ENCODE assay signal across 1 cellular context in the genomic region with DNA sequence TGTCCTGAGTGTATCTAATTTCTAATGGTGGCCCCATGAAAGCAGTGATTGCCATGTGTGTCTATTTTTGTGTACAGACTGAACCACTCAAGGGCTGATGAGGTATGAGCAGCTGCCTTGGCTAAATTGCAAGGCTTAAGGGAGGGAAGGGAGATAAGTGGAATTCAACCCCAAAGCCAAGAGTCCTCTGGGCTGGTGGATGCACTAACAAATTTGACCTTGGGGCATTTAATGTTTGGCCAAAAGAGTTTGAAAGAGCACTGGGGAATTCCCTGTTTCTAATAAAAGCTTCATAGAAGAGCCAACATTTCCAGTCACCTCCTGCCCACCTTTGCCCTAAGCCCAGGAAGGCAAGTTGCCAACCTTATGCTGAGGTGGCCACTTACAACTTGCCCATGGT.
TF ChIP-seq lines count a peak whose summit lies in the region.

No MANE protein-coding gene starts in this region.

TF ChIP-seq in WTC11, 78 proteins besides CTCF, POLR2A, EP300 and RAD21 (continued from another document):
- TF ChIP-seq, protein P1, sequence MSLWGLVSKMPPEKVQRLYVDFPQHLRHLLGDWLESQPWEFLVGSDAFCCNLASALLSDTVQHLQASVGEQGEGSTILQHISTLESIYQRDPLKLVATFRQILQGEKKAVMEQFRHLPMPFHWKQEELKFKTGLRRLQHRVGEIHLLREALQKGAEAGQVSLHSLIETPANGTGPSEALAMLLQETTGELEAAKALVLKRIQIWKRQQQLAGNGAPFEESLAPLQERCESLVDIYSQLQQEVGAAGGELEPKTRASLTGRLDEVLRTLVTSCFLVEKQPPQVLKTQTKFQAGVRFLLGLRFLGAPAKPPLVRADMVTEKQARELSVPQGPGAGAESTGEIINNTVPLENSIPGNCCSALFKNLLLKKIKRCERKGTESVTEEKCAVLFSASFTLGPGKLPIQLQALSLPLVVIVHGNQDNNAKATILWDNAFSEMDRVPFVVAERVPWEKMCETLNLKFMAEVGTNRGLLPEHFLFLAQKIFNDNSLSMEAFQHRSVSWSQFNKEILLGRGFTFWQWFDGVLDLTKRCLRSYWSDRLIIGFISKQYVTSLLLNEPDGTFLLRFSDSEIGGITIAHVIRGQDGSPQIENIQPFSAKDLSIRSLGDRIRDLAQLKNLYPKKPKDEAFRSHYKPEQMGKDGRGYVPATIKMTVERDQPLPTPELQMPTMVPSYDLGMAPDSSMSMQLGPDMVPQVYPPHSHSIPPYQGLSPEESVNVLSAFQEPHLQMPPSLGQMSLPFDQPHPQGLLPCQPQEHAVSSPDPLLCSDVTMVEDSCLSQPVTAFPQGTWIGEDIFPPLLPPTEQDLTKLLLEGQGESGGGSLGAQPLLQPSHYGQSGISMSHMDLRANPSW (CRISPR knock-in tag; conservative IDR thresholded peaks at IDR 0.05; ENCODE audit: low read depth) = no peak
- TF ChIP-seq MXD4 (CRISPR knock-in tag; IDR thresholded peaks at IDR 0.05; ENCODE audit: borderline replicate concordance) = no peak
- TF ChIP-seq NFATC4 (CRISPR knock-in tag; IDR thresholded peaks at IDR 0.05) = no peak
- TF ChIP-seq SMAD3 (CRISPR knock-in tag; IDR thresholded peaks at IDR 0.05; ENCODE audit: borderline replicate concordance) = no peak
- TF ChIP-seq, protein P2, sequence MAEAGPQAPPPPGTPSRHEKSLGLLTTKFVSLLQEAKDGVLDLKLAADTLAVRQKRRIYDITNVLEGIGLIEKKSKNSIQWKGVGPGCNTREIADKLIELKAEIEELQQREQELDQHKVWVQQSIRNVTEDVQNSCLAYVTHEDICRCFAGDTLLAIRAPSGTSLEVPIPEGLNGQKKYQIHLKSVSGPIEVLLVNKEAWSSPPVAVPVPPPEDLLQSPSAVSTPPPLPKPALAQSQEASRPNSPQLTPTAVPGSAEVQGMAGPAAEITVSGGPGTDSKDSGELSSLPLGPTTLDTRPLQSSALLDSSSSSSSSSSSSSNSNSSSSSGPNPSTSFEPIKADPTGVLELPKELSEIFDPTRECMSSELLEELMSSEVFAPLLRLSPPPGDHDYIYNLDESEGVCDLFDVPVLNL (CRISPR knock-in tag; IDR thresholded peaks at IDR 0.05; ENCODE audit: borderline replicate concordance, low read depth) = no peak
- no peak for TF ChIP-seq ZNF232 (CRISPR knock-in tag; IDR thresholded peaks at IDR 0.05)
- TF ChIP-seq ZNF121 (CRISPR knock-in tag; IDR thresholded peaks at IDR 0.05) = no peak
- TF ChIP-seq, protein P3, sequence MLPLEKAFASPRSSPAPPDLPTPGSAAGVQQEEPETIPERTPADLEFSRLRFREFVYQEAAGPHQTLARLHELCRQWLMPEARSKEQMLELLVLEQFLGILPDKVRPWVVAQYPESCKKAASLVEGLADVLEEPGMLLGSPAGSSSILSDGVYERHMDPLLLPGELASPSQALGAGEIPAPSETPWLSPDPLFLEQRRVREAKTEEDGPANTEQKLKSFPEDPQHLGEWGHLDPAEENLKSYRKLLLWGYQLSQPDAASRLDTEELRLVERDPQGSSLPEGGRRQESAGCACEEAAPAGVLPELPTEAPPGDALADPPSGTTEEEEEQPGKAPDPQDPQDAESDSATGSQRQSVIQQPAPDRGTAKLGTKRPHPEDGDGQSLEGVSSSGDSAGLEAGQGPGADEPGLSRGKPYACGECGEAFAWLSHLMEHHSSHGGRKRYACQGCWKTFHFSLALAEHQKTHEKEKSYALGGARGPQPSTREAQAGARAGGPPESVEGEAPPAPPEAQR (CRISPR knock-in tag; IDR thresholded peaks at IDR 0.05) = no peak
- TF ChIP-seq, protein P4, sequence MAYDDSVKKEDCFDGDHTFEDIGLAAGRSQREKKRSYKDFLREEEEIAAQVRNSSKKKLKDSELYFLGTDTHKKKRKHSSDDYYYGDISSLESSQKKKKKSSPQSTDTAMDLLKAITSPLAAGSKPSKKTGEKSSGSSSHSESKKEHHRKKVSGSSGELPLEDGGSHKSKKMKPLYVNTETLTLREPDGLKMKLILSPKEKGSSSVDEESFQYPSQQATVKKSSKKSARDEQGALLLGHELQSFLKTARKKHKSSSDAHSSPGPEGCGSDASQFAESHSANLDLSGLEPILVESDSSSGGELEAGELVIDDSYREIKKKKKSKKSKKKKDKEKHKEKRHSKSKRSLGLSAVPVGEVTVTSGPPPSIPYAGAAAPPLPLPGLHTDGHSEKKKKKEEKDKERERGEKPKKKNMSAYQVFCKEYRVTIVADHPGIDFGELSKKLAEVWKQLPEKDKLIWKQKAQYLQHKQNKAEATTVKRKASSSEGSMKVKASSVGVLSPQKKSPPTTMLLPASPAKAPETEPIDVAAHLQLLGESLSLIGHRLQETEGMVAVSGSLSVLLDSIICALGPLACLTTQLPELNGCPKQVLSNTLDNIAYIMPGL (CRISPR knock-in tag; IDR thresholded peaks at IDR 0.05) = no peak
